8 cellular contexts compared by ENCODE assay signal in genomic region chr1:2555634-2556276, GRCh38. TPM values are rescaled to one million over a fixed set of nuclear protein-coding genes. Genes with fewer than 3 reads are reported as not detected.
DNase-seq lines count a peak whose midpoint lies in the region; ATAC-seq and TF ChIP-seq lines count a peak whose summit lies in the region.

No MANE protein-coding gene starts in this region.

- TF ChIP-seq CTCF in brain microvascular endothelial cell (IDR thresholded peaks at IDR 0.05; ENCODE audit: low read depth, low read length, missing control alignments) (no peak), right lobe of liver (IDR thresholded peaks at IDR 0.05) (no peak)

- intact Hi-C loops in right lobe of liver (cut with DNase I): loop anchor here in 1 of 2 donors (10.0 kb wide), 1 partner anchor 89 kb away; no protein-coding TSS in a partner anchor

- in situ Hi-C loops in brain microvascular endothelial cell (cut with HindIII; ENCODE audit: low pct_ligation_motif_present, low sequenced_read_pairs): no loop called here

- H3K36me3 ChIP-seq in brain microvascular endothelial cell (replicated peaks) (no peaks in the 10 kb centered on the region), right lobe of liver (peaks cover 0 to 9% (median under 1%) of the 10 kb centered on the region in 4 donors)

- peak; percentile 12 for DNase-seq in NCI-H2029 (lab: John Stamatoyannopoulos, UW)
- no peak for DNase-seq in NCI-H2029 treated with DMSO at 0.1 percent for 48 hours (lab: John Stamatoyannopoulos, UW)
- peak; percentile 67 for DNase-seq in T-helper 22 cell (ENCODE audit: low read depth)
- no peak for DNase-seq in brain microvascular endothelial cell
- peak; percentile 87 to 92 (median 90) for DNase-seq in right lobe of liver
- peak; percentile 70 to 72 for DNase-seq in stimulated activated CD8-positive, alpha-beta memory T cell treated with anti-CD3 and anti-CD28 coated beads, Interleukin-2, amount 100 ng/mL, for 48 hours (ENCODE audit: low read depth in 2 of 2)

- no peaks in the 10 kb centered on the region for H3K9me3 ChIP-seq in right lobe of liver

- peak overlapping the region; percentile 57 for H3K4me3 ChIP-seq in brain microvascular endothelial cell (ENCODE audit: low read depth, low read length)
- peak overlapping the region; percentile 62 to 70 (median 63) for H3K4me3 ChIP-seq in right lobe of liver

- ATAC-seq in HG03280 (IDR thresholded peaks at IDR 0.05; ENCODE audit: unreplicated experiment) (peak; percentile 23), right lobe of liver (peak; percentile 56 to 71 (median 66)), HG02571 (IDR thresholded peaks at IDR 0.05; ENCODE audit: unreplicated experiment) (no peak)

- TF ChIP-seq POLR2A in right lobe of liver (IDR thresholded peaks at IDR 0.05): peak; percentile 72

- H3K27me3 ChIP-seq in brain microvascular endothelial cell (replicated peaks): no peaks in the 10 kb centered on the region
- no peaks in the 10 kb centered on the region for H3K27me3 ChIP-seq in right lobe of liver

- peaks cover 0 to 12% (median 0%) of the 10 kb centered on the region in 4 donors for H3K4me1 ChIP-seq in right lobe of liver

- 3% methylated on average over 8 of the region's 26 CpGs for WGBS in right lobe of liver (ENCODE audit: insufficient coverage, low coverage, low lambda C conversion rate, missing lambda C conversion rate)

- H3K27ac ChIP-seq in brain microvascular endothelial cell (peak overlapping the region; percentile 11), right lobe of liver (peak overlapping the region; percentile 93 to 96 (median 93))

RNA-seq across cellular contexts. Expression of gene TNFRSF14, which starts 0.4 kb away (rescaled TPM):
- 10 to 100 TPM; 31.0 to 54.8 (median 41.1) TPM for total RNA-seq in right lobe of liver

RNA-seq across cellular contexts. Expression of gene HES5, which starts 25.7 kb away (rescaled TPM):
- total RNA-seq in right lobe of liver: under 1 TPM in 2 of 6 experiments, not detected in 4; 0.18 to 0.25 TPM

RNA-seq across cellular contexts. Expression of gene PANK4, which starts 29.4 kb away (rescaled TPM):
- total RNA-seq in right lobe of liver: 10 to 100 TPM in 5 of 6 experiments, 1 to 10 TPM in 1; 9.6 to 18.9 (median 13.4) TPM

RNA-seq across cellular contexts. Expression of gene PRXL2B, which starts 30.8 kb away (rescaled TPM):
- 10 to 100 TPM in 3 of 6 experiments, 1 to 10 TPM in 3; 5.1 to 18.6 (median 11.1) TPM for total RNA-seq in right lobe of liver

Comparison
In these comparisons a context has a peak if more than half of its experiments do, and no peak if none do; other contexts are left out.
1. DNase-seq: peak in NCI-H2029 (single experiment), T-helper 22 cell (single experiment), right lobe of liver (3 of 3) and stimulated activated CD8-positive, alpha-beta memory T cell treated with anti-CD3 and anti-CD28 coated beads, Interleukin-2, amount 100 ng/mL, for 48 hours (2 of 2); none in NCI-H2029 treated with DMSO at 0.1 percent for 48 hours (single experiment) and brain microvascular endothelial cell (single experiment).